Comparison of ENCODE assay signal across 19 cellular contexts in genomic region chr6:12578751-12579150, GRCh38.
DNase-seq lines count a peak whose midpoint lies in the region; ATAC-seq, FAIRE-seq and TF ChIP-seq lines count a peak whose summit lies in the region.
"Had no signal": no experiment of that assay in that cellular context is flagged by ENCODE, and none has a peak within 500 bp of the region (broad histone marks: within the 10 kb centered on the region; RNA-seq: fewer than 3 reads in every experiment).

No MANE protein-coding gene starts in this region.

- H3K27me3 ChIP-seq in RWPE2 (ENCODE audit: insufficient read depth, poor library complexity, severe bottlenecking) (no peaks in the 10 kb centered on the region), foreskin keratinocyte (no peaks in the 10 kb centered on the region), heart right ventricle (no peaks in the 10 kb centered on the region)
- H3K27me3 ChIP-seq: BLaER1 treated with 17β-estradiol and CSF1 and Interleukin-3, amounts not matched to agents 10 nM and 100 nM; ovary; upper lobe of left lung had no signal

- ATAC-seq in RWPE2 (ENCODE audit: low read depth) (peak; percentile 87), foreskin keratinocyte (peak; percentile 74), heart right ventricle (no peak)
- ATAC-seq: sciatic nerve had no signal

- intact Hi-C loops in heart right ventricle (cut with DNase I): no loop called here

- FAIRE-seq in H54 (lab: Jason Lieb, UNC) (peak; percentile 95), urothelium cell line (lab: Jason Lieb, UNC) (no peak)
- FAIRE-seq: GM12891 had no signal

- DNase-seq in H54 (ENCODE audit: insufficient read length, low spot score) (peak; percentile 33), RWPE2 (ENCODE audit: low spot score) (no peak), foreskin keratinocyte (peak; percentile 98 to 99), urothelium cell line (ENCODE audit: low spot score) (peak; percentile 16), caudate nucleus (lab: John Stamatoyannopoulos, UW) (no peak), heart right ventricle (no peak), NCI-H524 (lab: John Stamatoyannopoulos, UW) (no peak)
- DNase-seq: activated CD4-positive, alpha-beta T cell treated with anti-CD3 and anti-CD28 coated beads, Interleukin-2, amount 10 ng/mL, durations not matched to agents 24 days and 14 days; activated effector memory CD4-positive, alpha-beta T cell treated with Interleukin-2 at 50 U/mL for 16 hours; central memory CD4-positive, alpha-beta T cell; GF-D8; head of caudate nucleus; immature natural killer cell; NCI-H1930; ovary; upper lobe of left lung had no signal

- no peaks in the 10 kb centered on the region for H3K9me3 ChIP-seq in RWPE2 (ENCODE audit: severe bottlenecking)
- no peaks in the 10 kb centered on the region for H3K9me3 ChIP-seq in heart right ventricle
- H3K9me3 ChIP-seq: BLaER1 treated with 17β-estradiol and CSF1 and Interleukin-3, amounts not matched to agents 10 nM and 100 nM; ovary; upper lobe of left lung had no signal

- WGBS in heart right ventricle, 2 donors: 96% methylated on average over 3 of the region's 3 CpGs

- no peak overlapping the region for H3K4me3 ChIP-seq in RWPE2 (ENCODE audit: severe bottlenecking)
- H3K4me3 ChIP-seq in heart right ventricle: no peak overlapping the region
- H3K4me3 ChIP-seq: BLaER1 treated with 17β-estradiol and CSF1 and Interleukin-3, amounts not matched to agents 10 nM and 100 nM; ovary; upper lobe of left lung had no signal

- TF ChIP-seq CTCF in RWPE2 (IDR thresholded peaks at IDR 0.05; ENCODE audit: poor library complexity, severe bottlenecking) (no peak), foreskin keratinocyte (conservative IDR thresholded peaks at IDR 0.05) (peak; percentile 34), heart right ventricle (IDR thresholded peaks at IDR 0.05) (no peak)

- TF ChIP-seq POLR2A in H54 (IDR thresholded peaks at IDR 0.05; ENCODE audit: low read depth, low read length): no peak

- H3K4me1 ChIP-seq in RWPE2 (ENCODE audit: insufficient read depth, poor library complexity, severe bottlenecking) (peaks cover 35% of the 10 kb centered on the region), foreskin keratinocyte (peaks cover 36% of the 10 kb centered on the region), heart right ventricle (peaks cover 0 to 4% (median 0%) of the 10 kb centered on the region in 9 donors)
- H3K4me1 ChIP-seq: upper lobe of left lung had no signal

- H3K27ac ChIP-seq in RWPE2 (ENCODE audit: poor library complexity, severe bottlenecking) (peak overlapping the region; percentile 78), foreskin keratinocyte (peak overlapping the region; percentile 62), caudate nucleus (ENCODE audit: low read depth, low read length) (no peak overlapping the region), heart right ventricle (no peak overlapping the region)
- H3K27ac ChIP-seq: BLaER1 treated with 17β-estradiol and CSF1 and Interleukin-3, amounts not matched to agents 10 nM and 100 nM; ovary; upper lobe of left lung had no signal

- H3K36me3 ChIP-seq in RWPE2 (ENCODE audit: low read depth): no peaks in the 10 kb centered on the region
- no peaks in the 10 kb centered on the region for H3K36me3 ChIP-seq in heart right ventricle
- H3K36me3 ChIP-seq: BLaER1 treated with 17β-estradiol and CSF1 and Interleukin-3, amounts not matched to agents 10 nM and 100 nM; ovary; upper lobe of left lung had no signal

Comparison
In these comparisons a context has a peak if more than half of its experiments do, and no peak if none do; other contexts are left out.
1. DNase-seq: peak in H54 (single experiment), foreskin keratinocyte (2 of 2) and urothelium cell line (single experiment); none in RWPE2 (single experiment), caudate nucleus (0 of 61), heart right ventricle (0 of 2) and NCI-H524 (0 of 2).
2. ATAC-seq: peak in RWPE2 (single experiment) and foreskin keratinocyte (single experiment); none in heart right ventricle (0 of 8).
3. H3K27ac ChIP-seq: peak in RWPE2 (single experiment) and foreskin keratinocyte (single experiment); none in caudate nucleus (single experiment) and heart right ventricle (0 of 10).